ENCODE assay signal across 1 cellular context in genomic region chr11:87037450-87038234, GRCh38.
TF ChIP-seq lines count a peak whose summit lies in the region.

Gene TMEM135, plus strand, starts transcription at chr11:87037934. Its CDS starts 112 bp downstream, at chr11:87038046.

TF ChIP-seq in HepG2, 621 proteins besides CTCF, POLR2A, EP300 and RAD21 (continued from another document and continues in another):
- TF ChIP-seq ZNF142 (CRISPR knock-in tag; IDR thresholded peaks at IDR 0.05) (no peak), ZNF326 (CRISPR knock-in tag; IDR thresholded peaks at IDR 0.05; ENCODE audit: borderline replicate concordance) (no peak), TBL1XR1 (IDR thresholded peaks at IDR 0.05; ENCODE audit: borderline replicate concordance, low read length, partially characterized antibody) (no peak), ZNF552 (CRISPR knock-in tag; IDR thresholded peaks at IDR 0.05; ENCODE audit: borderline replicate concordance) (no peak; the same call in 1 of the 2 replicates), STAT5B (CRISPR knock-in tag; IDR thresholded peaks at IDR 0.05) (no peak), CSRNP2 (CRISPR knock-in tag; conservative IDR thresholded peaks at IDR 0.05; ENCODE audit: low read depth) (no peak), CEBPG (CRISPR knock-in tag; IDR thresholded peaks at IDR 0.05) (no peak; the same call in 1 of the 2 replicates), HNRNPUL1 (IDR thresholded peaks at IDR 0.05; ENCODE audit: low read depth, low read length) (no peak), MEIS1 (CRISPR knock-in tag; IDR thresholded peaks at IDR 0.05; ENCODE audit: borderline replicate concordance) (no peak; the same call in 1 of the 2 replicates), SP2 (CRISPR knock-in tag; IDR thresholded peaks at IDR 0.05) (peak; percentile 62), HOXA5 (CRISPR knock-in tag; IDR thresholded peaks at IDR 0.05) (peak; percentile 45; the same call in 1 of the 2 replicates), NFE2L2 (IDR thresholded peaks at IDR 0.05; ENCODE audit: low read length) (no peak), KDM6A (CRISPR knock-in tag; IDR thresholded peaks at IDR 0.05; ENCODE audit: low read depth) (no peak), GATA4 (IDR thresholded peaks at IDR 0.05; ENCODE audit: borderline replicate concordance, low read depth) (peak; percentile 43; the same call in 1 of the 2 replicates), ZNF547 (CRISPR knock-in tag; IDR thresholded peaks at IDR 0.05) (peak; percentile 75; the same call in 1 of the 2 replicates), ZMYM2 (CRISPR knock-in tag; IDR thresholded peaks at IDR 0.05) (peak; percentile 88), SPEN (CRISPR knock-in tag; IDR thresholded peaks at IDR 0.05; ENCODE audit: low read depth) (peak; percentile 95), ZNF614 (CRISPR knock-in tag; IDR thresholded peaks at IDR 0.05; ENCODE audit: borderline replicate concordance) (peak; percentile 82), MAZ (IDR thresholded peaks at IDR 0.05; ENCODE audit: borderline replicate concordance, low read depth, low read length) (peak; percentile 60; the same call in 1 of the 2 replicates), MAZ (CRISPR knock-in tag; IDR thresholded peaks at IDR 0.05; ENCODE audit: low read depth) (peak; percentile 93), SMAD9 (CRISPR knock-in tag; IDR thresholded peaks at IDR 0.05) (peak; percentile 35), ATF6 (CRISPR knock-in tag; conservative IDR thresholded peaks at IDR 0.05) (0 out of 2 replicates have a peak, but pooled peaks have one; percentile 60), POGZ (CRISPR knock-in tag; IDR thresholded peaks at IDR 0.05) (peak; percentile 97), ZMYM3 (CRISPR knock-in tag; IDR thresholded peaks at IDR 0.05) (no peak; the same call in 1 of the 2 replicates), NCOR1 (IDR thresholded peaks at IDR 0.05; ENCODE audit: borderline replicate concordance, low read length) (peak; percentile 83), SOX13 (IDR thresholded peaks at IDR 0.05) (no peak), SOX13 (CRISPR knock-in tag; conservative IDR thresholded peaks at IDR 0.05 in 1 of 2, IDR thresholded peaks at IDR 0.05 in 1 of 2) (peak in 1 of 2 experiments; percentile 77; a peak in 1 of 4 replicates), SIX1 (CRISPR knock-in tag; IDR thresholded peaks at IDR 0.05; ENCODE audit: borderline replicate concordance) (no peak), SAP130 (CRISPR knock-in tag; IDR thresholded peaks at IDR 0.05; ENCODE audit: low read depth) (peak; percentile 92), E2F5 (CRISPR knock-in tag; conservative IDR thresholded peaks at IDR 0.05) (0 out of 2 replicates have a peak, but pooled peaks have one; percentile 26), TARDBP (CRISPR knock-in tag; IDR thresholded peaks at IDR 0.05) (peak; percentile 63; the same call in 1 of the 2 replicates), GLI4 (CRISPR knock-in tag; IDR thresholded peaks at IDR 0.05; ENCODE audit: borderline replicate concordance) (peak; percentile 79; the same call in 1 of the 2 replicates), NAIF1 (CRISPR knock-in tag; IDR thresholded peaks at IDR 0.05; ENCODE audit: borderline replicate concordance) (no peak), TRIM24 (CRISPR knock-in tag; IDR thresholded peaks at IDR 0.05) (no peak), RFX1 (IDR thresholded peaks at IDR 0.05) (no peak), ZNF382 (CRISPR knock-in tag; IDR thresholded peaks at IDR 0.05; ENCODE audit: borderline replicate concordance) (no peak), ZNF180 (CRISPR knock-in tag; IDR thresholded peaks at IDR 0.05; ENCODE audit: borderline replicate concordance, low read depth) (no peak), KAT8 (CRISPR knock-in tag; IDR thresholded peaks at IDR 0.05) (peak; percentile 90), NCOA2 (CRISPR knock-in tag; IDR thresholded peaks at IDR 0.05) (peak; percentile 81), ZNF703 (CRISPR knock-in tag; IDR thresholded peaks at IDR 0.05; ENCODE audit: borderline replicate concordance) (peak; percentile 51; the same call in 1 of the 2 replicates), FOXO1 (CRISPR knock-in tag; IDR thresholded peaks at IDR 0.05) (peak; percentile 79; the same call in 1 of the 2 replicates), HHEX (CRISPR knock-in tag; IDR thresholded peaks at IDR 0.05) (0 out of 2 replicates have a peak, but pooled peaks have one; percentile 26), JUNB (CRISPR knock-in tag; IDR thresholded peaks at IDR 0.05; ENCODE audit: borderline replicate concordance) (0 out of 2 replicates have a peak, but pooled peaks have one; percentile 44), U2AF2 (IDR thresholded peaks at IDR 0.05; ENCODE audit: low read depth, low read length) (no peak), RBM22 (optimal IDR thresholded peaks at IDR 0.05; ENCODE audit: low read length) (no peak), ZNF224 (CRISPR knock-in tag; IDR thresholded peaks at IDR 0.05) (peak; percentile 57), NR2C2 (CRISPR knock-in tag; IDR thresholded peaks at IDR 0.05; ENCODE audit: borderline replicate concordance) (peak; percentile 95), ZNF143 (CRISPR knock-in tag; IDR thresholded peaks at IDR 0.05) (no peak; the same call in 1 of the 2 replicates), ZNF776 (CRISPR knock-in tag; IDR thresholded peaks at IDR 0.05) (no peak), KLF11 (CRISPR knock-in tag; IDR thresholded peaks at IDR 0.05) (no peak), ZNF772 (CRISPR knock-in tag; IDR thresholded peaks at IDR 0.05) (peak; percentile 90)
- TF ChIP-seq, protein P1, sequence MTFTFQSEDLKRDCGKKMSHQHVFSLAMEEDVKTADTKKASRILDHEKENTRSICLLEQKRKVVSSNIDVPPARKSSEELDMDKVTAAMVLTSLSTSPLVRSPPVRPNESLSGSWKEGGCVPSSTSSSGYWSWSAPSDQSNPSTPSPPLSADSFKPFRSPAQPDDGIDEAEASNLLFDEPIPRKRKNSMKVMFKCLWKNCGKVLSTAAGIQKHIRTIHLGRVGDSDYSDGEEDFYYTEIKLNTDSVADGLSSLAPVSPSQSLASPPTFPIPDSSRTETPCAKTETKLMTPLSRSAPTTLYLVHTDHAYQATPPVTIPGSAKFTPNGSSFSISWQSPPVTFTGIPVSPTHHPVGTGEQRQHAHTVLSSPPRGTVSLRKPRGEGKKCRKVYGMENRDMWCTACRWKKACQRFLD (CRISPR knock-in tag; IDR thresholded peaks at IDR 0.05; ENCODE audit: borderline replicate concordance): peak; percentile 75; the same call in 1 of the 2 replicates
- TF ChIP-seq, protein P2, sequence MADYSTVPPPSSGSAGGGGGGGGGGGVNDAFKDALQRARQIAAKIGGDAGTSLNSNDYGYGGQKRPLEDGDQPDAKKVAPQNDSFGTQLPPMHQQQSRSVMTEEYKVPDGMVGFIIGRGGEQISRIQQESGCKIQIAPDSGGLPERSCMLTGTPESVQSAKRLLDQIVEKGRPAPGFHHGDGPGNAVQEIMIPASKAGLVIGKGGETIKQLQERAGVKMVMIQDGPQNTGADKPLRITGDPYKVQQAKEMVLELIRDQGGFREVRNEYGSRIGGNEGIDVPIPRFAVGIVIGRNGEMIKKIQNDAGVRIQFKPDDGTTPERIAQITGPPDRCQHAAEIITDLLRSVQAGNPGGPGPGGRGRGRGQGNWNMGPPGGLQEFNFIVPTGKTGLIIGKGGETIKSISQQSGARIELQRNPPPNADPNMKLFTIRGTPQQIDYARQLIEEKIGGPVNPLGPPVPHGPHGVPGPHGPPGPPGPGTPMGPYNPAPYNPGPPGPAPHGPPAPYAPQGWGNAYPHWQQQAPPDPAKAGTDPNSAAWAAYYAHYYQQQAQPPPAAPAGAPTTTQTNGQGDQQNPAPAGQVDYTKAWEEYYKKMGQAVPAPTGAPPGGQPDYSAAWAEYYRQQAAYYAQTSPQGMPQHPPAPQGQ (CRISPR knock-in tag; IDR thresholded peaks at IDR 0.05; ENCODE audit: borderline replicate concordance): peak; percentile 18; the same call in 1 of the 2 replicates
- TF ChIP-seq, protein P3, sequence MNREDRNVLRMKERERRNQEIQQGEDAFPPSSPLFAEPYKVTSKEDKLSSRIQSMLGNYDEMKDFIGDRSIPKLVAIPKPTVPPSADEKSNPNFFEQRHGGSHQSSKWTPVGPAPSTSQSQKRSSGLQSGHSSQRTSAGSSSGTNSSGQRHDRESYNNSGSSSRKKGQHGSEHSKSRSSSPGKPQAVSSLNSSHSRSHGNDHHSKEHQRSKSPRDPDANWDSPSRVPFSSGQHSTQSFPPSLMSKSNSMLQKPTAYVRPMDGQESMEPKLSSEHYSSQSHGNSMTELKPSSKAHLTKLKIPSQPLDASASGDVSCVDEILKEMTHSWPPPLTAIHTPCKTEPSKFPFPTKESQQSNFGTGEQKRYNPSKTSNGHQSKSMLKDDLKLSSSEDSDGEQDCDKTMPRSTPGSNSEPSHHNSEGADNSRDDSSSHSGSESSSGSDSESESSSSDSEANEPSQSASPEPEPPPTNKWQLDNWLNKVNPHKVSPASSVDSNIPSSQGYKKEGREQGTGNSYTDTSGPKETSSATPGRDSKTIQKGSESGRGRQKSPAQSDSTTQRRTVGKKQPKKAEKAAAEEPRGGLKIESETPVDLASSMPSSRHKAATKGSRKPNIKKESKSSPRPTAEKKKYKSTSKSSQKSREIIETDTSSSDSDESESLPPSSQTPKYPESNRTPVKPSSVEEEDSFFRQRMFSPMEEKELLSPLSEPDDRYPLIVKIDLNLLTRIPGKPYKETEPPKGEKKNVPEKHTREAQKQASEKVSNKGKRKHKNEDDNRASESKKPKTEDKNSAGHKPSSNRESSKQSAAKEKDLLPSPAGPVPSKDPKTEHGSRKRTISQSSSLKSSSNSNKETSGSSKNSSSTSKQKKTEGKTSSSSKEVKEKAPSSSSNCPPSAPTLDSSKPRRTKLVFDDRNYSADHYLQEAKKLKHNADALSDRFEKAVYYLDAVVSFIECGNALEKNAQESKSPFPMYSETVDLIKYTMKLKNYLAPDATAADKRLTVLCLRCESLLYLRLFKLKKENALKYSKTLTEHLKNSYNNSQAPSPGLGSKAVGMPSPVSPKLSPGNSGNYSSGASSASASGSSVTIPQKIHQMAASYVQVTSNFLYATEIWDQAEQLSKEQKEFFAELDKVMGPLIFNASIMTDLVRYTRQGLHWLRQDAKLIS (CRISPR knock-in tag; IDR thresholded peaks at IDR 0.05): peak; percentile 45; the same call in 1 of the 2 replicates
